Comparison of ENCODE assay signal across 1 cellular context in genomic region chr17:42865638-42866094, GRCh38.
TF ChIP-seq lines count a peak whose summit lies in the region.

No MANE protein-coding gene starts in this region.

TF ChIP-seq in HepG2, 621 proteins besides CTCF, POLR2A, EP300 and RAD21 (continued from another document and continues in another):
- TF ChIP-seq ZBTB33 (CRISPR knock-in tag; IDR thresholded peaks at IDR 0.05) = no peak
- no peak for TF ChIP-seq SNAPC4 (CRISPR knock-in tag; IDR thresholded peaks at IDR 0.05)
- no peak for TF ChIP-seq ZNF225 (CRISPR knock-in tag; IDR thresholded peaks at IDR 0.05)
- 0 out of 2 replicates have a peak, but pooled peaks have one; percentile 55 for TF ChIP-seq ZHX1 (CRISPR knock-in tag; IDR thresholded peaks at IDR 0.05; ENCODE audit: low read depth)
- no peak for TF ChIP-seq ZFY (CRISPR knock-in tag; IDR thresholded peaks at IDR 0.05)
- TF ChIP-seq ATF4 (CRISPR knock-in tag; IDR thresholded peaks at IDR 0.05) = no peak
- peak; percentile 58; the same call in 1 of the 2 replicates for TF ChIP-seq ZZZ3 (CRISPR knock-in tag; IDR thresholded peaks at IDR 0.05; ENCODE audit: borderline replicate concordance)
- TF ChIP-seq PITX1 (CRISPR knock-in tag; IDR thresholded peaks at IDR 0.05) = peak; percentile 86
- TF ChIP-seq ARNT2 (CRISPR knock-in tag; IDR thresholded peaks at IDR 0.05; ENCODE audit: low read depth) = no peak
- TF ChIP-seq SIN3A (IDR thresholded peaks at IDR 0.05; ENCODE audit: borderline replicate concordance, low read depth, low read length) = 0 out of 2 replicates have a peak, but pooled peaks have one; percentile 49
- TF ChIP-seq NKX3-1 (CRISPR knock-in tag; IDR thresholded peaks at IDR 0.05) = no peak
- 0 out of 4 replicates have a peak, but pooled peaks of 1 of the 2 experiments have one; percentile 26 for TF ChIP-seq REST (IDR thresholded peaks at IDR 0.05; ENCODE audit: borderline replicate concordance in 1 of 2, low read depth in 1 of 2, low read length in 2 of 2)
- no peak for TF ChIP-seq FOXM1 (CRISPR knock-in tag; IDR thresholded peaks at IDR 0.05)
- no peak; the same call in 1 of the 2 replicates for TF ChIP-seq GATAD1 (CRISPR knock-in tag; IDR thresholded peaks at IDR 0.05)
- TF ChIP-seq ERF (CRISPR knock-in tag; IDR thresholded peaks at IDR 0.05) = peak; percentile 79
- no peak for TF ChIP-seq SRF (IDR thresholded peaks at IDR 0.05; ENCODE audit: low read depth, low read length)
- TF ChIP-seq CREB1 (IDR thresholded peaks at IDR 0.05) = no peak
- peak; percentile 66 for TF ChIP-seq CREB1 (CRISPR knock-in tag; IDR thresholded peaks at IDR 0.05)
- peak; percentile 96; the same call in 1 of the 2 replicates for TF ChIP-seq FOXO4 (CRISPR knock-in tag; conservative IDR thresholded peaks at IDR 0.05)
- TF ChIP-seq PHF5A (CRISPR knock-in tag; IDR thresholded peaks at IDR 0.05; ENCODE audit: low read depth, unreplicated experiment) = peak; percentile 37
- TF ChIP-seq GZF1 (CRISPR knock-in tag; IDR thresholded peaks at IDR 0.05) = no peak; the same call in 1 of the 2 replicates
- no peak for TF ChIP-seq E2F2 (CRISPR knock-in tag; IDR thresholded peaks at IDR 0.05; ENCODE audit: borderline replicate concordance)
- TF ChIP-seq ZNF772 (CRISPR knock-in tag; IDR thresholded peaks at IDR 0.05) = peak; percentile 65; the same call in 1 of the 2 replicates
- no peak for TF ChIP-seq ZBTB49 (CRISPR knock-in tag; IDR thresholded peaks at IDR 0.05; ENCODE audit: borderline replicate concordance)
- TF ChIP-seq CENPT (CRISPR knock-in tag; IDR thresholded peaks at IDR 0.05; ENCODE audit: low read depth) = 0 out of 2 replicates have a peak, but pooled peaks have one; percentile 40
- TF ChIP-seq SAP130 (CRISPR knock-in tag; IDR thresholded peaks at IDR 0.05; ENCODE audit: low read depth) = peak; percentile 75
- no peak; the same call in 1 of the 2 replicates for TF ChIP-seq SAFB2 (CRISPR knock-in tag; IDR thresholded peaks at IDR 0.05; ENCODE audit: borderline replicate concordance, low read depth)
- no peak for TF ChIP-seq ZNF616 (CRISPR knock-in tag; IDR thresholded peaks at IDR 0.05; ENCODE audit: low read depth)
- peak; percentile 66; the same call in 1 of the 2 replicates for TF ChIP-seq ZNF263 (CRISPR knock-in tag; IDR thresholded peaks at IDR 0.05)
- TF ChIP-seq ETV6 (CRISPR knock-in tag; conservative IDR thresholded peaks at IDR 0.05) = no peak
- TF ChIP-seq ZGPAT (CRISPR knock-in tag; IDR thresholded peaks at IDR 0.05) = peak; percentile 60; the same call in 1 of the 2 replicates
- no peak; the same call in 1 of the 2 replicates for TF ChIP-seq RFXAP (CRISPR knock-in tag; IDR thresholded peaks at IDR 0.05; ENCODE audit: borderline replicate concordance)
- TF ChIP-seq NFKBIZ (CRISPR knock-in tag; IDR thresholded peaks at IDR 0.05) = no peak
- no peak for TF ChIP-seq ISX (CRISPR knock-in tag; conservative IDR thresholded peaks at IDR 0.05)
- no peak for TF ChIP-seq RBM22 (optimal IDR thresholded peaks at IDR 0.05; ENCODE audit: low read length)
- no peak for TF ChIP-seq YY1 (IDR thresholded peaks at IDR 0.05; ENCODE audit: insufficient read depth, insufficient replicate concordance, low read depth, low read length)
- peak; percentile 47; the same call in 1 of the 2 replicates for TF ChIP-seq MYC (CRISPR knock-in tag; IDR thresholded peaks at IDR 0.05; ENCODE audit: borderline replicate concordance)
- TF ChIP-seq TEAD2 (CRISPR knock-in tag; IDR thresholded peaks at IDR 0.05) = no peak
- peak; percentile 74; the same call in 1 of the 2 replicates for TF ChIP-seq NCOR1 (IDR thresholded peaks at IDR 0.05; ENCODE audit: borderline replicate concordance, low read length)
